ENCODE assay signal across 2 cellular contexts in the genomic region with DNA sequence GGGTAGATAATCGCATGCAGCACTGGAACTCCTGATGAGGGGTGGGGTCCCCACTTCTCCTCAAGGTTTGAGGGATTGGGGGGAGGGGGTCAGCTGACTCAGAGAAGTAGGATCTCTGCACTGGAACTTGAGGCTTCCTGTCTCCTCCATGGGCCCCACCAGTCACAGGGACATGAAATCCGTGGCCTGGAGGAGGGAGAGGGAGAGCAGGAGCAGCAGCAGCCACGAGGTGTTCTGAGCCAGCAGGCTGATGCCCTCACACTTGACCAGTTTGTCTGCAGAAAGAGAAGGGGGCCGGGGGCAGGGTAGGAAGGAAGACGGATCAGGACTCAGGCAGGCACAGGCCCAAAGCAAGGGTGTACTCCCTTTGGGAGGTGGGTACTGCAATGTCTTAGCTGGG.
TF ChIP-seq lines count a peak whose summit lies in the region.

No MANE protein-coding gene starts in this region.

TF ChIP-seq in GM23338, 12 proteins besides CTCF, POLR2A, EP300 and RAD21 (continued from another document):
- TF ChIP-seq, protein P1, sequence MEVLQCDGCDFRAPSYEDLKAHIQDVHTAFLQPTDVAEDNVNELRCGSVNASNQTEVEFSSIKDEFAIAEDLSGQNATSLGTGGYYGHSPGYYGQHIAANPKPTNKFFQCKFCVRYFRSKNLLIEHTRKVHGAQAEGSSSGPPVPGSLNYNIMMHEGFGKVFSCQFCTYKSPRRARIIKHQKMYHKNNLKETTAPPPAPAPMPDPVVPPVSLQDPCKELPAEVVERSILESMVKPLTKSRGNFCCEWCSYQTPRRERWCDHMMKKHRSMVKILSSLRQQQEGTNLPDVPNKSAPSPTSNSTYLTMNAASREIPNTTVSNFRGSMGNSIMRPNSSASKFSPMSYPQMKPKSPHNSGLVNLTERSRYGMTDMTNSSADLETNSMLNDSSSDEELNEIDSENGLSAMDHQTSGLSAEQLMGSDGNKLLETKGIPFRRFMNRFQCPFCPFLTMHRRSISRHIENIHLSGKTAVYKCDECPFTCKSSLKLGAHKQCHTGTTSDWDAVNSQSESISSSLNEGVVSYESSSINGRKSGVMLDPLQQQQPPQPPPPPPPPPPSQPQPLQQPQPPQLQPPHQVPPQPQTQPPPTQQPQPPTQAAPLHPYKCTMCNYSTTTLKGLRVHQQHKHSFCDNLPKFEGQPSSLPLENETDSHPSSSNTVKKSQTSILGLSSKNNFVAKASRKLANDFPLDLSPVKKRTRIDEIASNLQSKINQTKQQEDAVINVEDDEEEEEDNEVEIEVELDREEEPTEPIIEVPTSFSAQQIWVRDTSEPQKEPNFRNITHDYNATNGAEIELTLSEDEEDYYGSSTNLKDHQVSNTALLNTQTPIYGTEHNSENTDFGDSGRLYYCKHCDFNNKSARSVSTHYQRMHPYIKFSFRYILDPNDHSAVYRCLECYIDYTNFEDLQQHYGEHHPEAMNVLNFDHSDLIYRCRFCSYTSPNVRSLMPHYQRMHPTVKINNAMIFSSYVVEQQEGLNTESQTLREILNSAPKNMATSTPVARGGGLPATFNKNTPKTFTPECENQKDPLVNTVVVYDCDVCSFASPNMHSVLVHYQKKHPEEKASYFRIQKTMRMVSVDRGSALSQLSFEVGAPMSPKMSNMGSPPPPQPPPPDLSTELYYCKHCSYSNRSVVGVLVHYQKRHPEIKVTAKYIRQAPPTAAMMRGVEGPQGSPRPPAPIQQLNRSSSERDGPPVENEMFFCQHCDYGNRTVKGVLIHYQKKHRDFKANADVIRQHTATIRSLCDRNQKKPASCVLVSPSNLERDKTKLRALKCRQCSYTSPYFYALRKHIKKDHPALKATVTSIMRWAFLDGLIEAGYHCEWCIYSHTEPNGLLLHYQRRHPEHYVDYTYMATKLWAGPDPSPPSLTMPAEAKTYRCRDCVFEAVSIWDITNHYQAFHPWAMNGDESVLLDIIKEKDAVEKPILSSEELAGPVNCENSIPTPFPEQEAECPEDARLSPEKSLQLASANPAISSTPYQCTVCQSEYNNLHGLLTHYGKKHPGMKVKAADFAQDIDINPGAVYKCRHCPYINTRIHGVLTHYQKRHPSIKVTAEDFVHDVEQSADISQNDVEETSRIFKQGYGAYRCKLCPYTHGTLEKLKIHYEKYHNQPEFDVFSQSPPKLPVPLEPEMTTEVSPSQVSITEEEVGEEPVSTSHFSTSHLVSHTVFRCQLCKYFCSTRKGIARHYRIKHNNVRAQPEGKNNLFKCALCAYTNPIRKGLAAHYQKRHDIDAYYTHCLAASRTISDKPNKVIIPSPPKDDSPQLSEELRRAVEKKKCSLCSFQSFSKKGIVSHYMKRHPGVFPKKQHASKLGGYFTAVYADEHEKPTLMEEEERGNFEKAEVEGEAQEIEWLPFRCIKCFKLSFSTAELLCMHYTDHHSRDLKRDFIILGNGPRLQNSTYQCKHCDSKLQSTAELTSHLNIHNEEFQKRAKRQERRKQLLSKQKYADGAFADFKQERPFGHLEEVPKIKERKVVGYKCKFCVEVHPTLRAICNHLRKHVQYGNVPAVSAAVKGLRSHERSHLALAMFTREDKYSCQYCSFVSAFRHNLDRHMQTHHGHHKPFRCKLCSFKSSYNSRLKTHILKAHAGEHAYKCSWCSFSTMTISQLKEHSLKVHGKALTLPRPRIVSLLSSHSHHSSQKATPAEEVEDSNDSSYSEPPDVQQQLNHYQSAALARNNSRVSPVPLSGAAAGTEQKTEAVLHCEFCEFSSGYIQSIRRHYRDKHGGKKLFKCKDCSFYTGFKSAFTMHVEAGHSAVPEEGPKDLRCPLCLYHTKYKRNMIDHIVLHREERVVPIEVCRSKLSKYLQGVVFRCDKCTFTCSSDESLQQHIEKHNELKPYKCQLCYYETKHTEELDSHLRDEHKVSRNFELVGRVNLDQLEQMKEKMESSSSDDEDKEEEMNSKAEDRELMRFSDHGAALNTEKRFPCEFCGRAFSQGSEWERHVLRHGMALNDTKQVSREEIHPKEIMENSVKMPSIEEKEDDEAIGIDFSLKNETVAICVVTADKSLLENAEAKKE (CRISPR knock-in tag; IDR thresholded peaks at IDR 0.05), result no peak
- TF ChIP-seq POLR2AphosphoS5 (IDR thresholded peaks at IDR 0.05; ENCODE audit: low read depth) (no peak; the same call in 1 of the 2 replicates), CREB1 (CRISPR knock-in tag; IDR thresholded peaks at IDR 0.05; ENCODE audit: low read depth) (no peak), JUNB (IDR thresholded peaks at IDR 0.05; ENCODE audit: unreplicated experiment) (no peak), EZH2phosphoT487 (IDR thresholded peaks at IDR 0.05; ENCODE audit: unreplicated experiment) (no peak)
- TF ChIP-seq, protein P2, sequence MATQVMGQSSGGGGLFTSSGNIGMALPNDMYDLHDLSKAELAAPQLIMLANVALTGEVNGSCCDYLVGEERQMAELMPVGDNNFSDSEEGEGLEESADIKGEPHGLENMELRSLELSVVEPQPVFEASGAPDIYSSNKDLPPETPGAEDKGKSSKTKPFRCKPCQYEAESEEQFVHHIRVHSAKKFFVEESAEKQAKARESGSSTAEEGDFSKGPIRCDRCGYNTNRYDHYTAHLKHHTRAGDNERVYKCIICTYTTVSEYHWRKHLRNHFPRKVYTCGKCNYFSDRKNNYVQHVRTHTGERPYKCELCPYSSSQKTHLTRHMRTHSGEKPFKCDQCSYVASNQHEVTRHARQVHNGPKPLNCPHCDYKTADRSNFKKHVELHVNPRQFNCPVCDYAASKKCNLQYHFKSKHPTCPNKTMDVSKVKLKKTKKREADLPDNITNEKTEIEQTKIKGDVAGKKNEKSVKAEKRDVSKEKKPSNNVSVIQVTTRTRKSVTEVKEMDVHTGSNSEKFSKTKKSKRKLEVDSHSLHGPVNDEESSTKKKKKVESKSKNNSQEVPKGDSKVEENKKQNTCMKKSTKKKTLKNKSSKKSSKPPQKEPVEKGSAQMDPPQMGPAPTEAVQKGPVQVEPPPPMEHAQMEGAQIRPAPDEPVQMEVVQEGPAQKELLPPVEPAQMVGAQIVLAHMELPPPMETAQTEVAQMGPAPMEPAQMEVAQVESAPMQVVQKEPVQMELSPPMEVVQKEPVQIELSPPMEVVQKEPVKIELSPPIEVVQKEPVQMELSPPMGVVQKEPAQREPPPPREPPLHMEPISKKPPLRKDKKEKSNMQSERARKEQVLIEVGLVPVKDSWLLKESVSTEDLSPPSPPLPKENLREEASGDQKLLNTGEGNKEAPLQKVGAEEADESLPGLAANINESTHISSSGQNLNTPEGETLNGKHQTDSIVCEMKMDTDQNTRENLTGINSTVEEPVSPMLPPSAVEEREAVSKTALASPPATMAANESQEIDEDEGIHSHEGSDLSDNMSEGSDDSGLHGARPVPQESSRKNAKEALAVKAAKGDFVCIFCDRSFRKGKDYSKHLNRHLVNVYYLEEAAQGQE (IDR thresholded peaks at IDR 0.05; ENCODE audit: unreplicated experiment), result no peak

TF ChIP-seq in SK-N-SH treated with all-trans-retinoic acid at 6 μM for 48 hours, 23 proteins besides CTCF, POLR2A, EP300 and RAD21 (continued from another document):
- TF ChIP-seq, protein P3, sequence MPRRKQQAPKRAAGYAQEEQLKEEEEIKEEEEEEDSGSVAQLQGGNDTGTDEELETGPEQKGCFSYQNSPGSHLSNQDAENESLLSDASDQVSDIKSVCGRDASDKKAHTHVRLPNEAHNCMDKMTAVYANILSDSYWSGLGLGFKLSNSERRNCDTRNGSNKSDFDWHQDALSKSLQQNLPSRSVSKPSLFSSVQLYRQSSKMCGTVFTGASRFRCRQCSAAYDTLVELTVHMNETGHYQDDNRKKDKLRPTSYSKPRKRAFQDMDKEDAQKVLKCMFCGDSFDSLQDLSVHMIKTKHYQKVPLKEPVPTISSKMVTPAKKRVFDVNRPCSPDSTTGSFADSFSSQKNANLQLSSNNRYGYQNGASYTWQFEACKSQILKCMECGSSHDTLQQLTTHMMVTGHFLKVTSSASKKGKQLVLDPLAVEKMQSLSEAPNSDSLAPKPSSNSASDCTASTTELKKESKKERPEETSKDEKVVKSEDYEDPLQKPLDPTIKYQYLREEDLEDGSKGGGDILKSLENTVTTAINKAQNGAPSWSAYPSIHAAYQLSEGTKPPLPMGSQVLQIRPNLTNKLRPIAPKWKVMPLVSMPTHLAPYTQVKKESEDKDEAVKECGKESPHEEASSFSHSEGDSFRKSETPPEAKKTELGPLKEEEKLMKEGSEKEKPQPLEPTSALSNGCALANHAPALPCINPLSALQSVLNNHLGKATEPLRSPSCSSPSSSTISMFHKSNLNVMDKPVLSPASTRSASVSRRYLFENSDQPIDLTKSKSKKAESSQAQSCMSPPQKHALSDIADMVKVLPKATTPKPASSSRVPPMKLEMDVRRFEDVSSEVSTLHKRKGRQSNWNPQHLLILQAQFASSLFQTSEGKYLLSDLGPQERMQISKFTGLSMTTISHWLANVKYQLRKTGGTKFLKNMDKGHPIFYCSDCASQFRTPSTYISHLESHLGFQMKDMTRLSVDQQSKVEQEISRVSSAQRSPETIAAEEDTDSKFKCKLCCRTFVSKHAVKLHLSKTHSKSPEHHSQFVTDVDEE (CRISPR knock-in tag; IDR thresholded peaks at IDR 0.05), result no peak
- no peak for TF ChIP-seq GLIS3 (CRISPR knock-in tag; IDR thresholded peaks at IDR 0.05)
- no peak for TF ChIP-seq PPARA (CRISPR knock-in tag; IDR thresholded peaks at IDR 0.05; ENCODE audit: borderline replicate concordance)
- TF ChIP-seq, protein P4, sequence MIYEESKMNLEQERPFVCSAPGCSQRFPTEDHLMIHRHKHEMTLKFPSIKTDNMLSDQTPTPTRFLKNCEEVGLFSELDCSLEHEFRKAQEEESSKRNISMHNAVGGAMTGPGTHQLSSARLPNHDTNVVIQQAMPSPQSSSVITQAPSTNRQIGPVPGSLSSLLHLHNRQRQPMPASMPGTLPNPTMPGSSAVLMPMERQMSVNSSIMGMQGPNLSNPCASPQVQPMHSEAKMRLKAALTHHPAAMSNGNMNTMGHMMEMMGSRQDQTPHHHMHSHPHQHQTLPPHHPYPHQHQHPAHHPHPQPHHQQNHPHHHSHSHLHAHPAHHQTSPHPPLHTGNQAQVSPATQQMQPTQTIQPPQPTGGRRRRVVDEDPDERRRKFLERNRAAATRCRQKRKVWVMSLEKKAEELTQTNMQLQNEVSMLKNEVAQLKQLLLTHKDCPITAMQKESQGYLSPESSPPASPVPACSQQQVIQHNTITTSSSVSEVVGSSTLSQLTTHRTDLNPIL (CRISPR knock-in tag; IDR thresholded peaks at IDR 0.05; ENCODE audit: low read depth), result no peak
- no peak for TF ChIP-seq ARNTL (CRISPR knock-in tag; IDR thresholded peaks at IDR 0.05; ENCODE audit: borderline replicate concordance, low read depth)
- no peak for TF ChIP-seq ZFP30 (CRISPR knock-in tag; IDR thresholded peaks at IDR 0.05)
